In genomic region chr16:23229714-23230113, GRCh38 we compare ENCODE assay signal across 15 cellular contexts. TPM values are rescaled to one million over a fixed set of nuclear protein-coding genes. Genes with fewer than 3 reads are reported as not detected.
DNase-seq lines count a peak whose midpoint lies in the region; ATAC-seq, FAIRE-seq and TF ChIP-seq lines count a peak whose summit lies in the region.
"Had no signal": no experiment of that assay in that cellular context is flagged by ENCODE, and none has a peak within 500 bp of the region (broad histone marks: within the 10 kb centered on the region; RNA-seq: fewer than 3 reads in every experiment).

No MANE protein-coding gene starts in this region.

- intact Hi-C loops in PC-3 (cut with micrococcal nuclease) (loop anchor here (2.0 kb wide), 1 partner anchor 47 kb away; the partner anchor contains the start of gene SCNN1G), transverse colon (cut with DNase I; ENCODE audit: low total_unique reads) (no loop called here), spleen (cut with DNase I; ENCODE audit: low total_unique reads) (no loop called here), kidney (cut with DNase I) (no loop called here)

- peak overlapping the region; percentile 39 for H3K4me2 ChIP-seq in PC-3 (ENCODE audit: low read length)
- H3K4me2 ChIP-seq: BLaER1 had no signal

- TF ChIP-seq CTCF in HEK293 (tag by site-specific recombination; IDR thresholded peaks at IDR 0.05) (no peak), PC-3 (conservative IDR thresholded peaks at IDR 0.05; ENCODE audit: low read depth, low read length) (no peak), epithelial cell of esophagus (IDR thresholded peaks at IDR 0.05; ENCODE audit: insufficient read depth, low read depth, low read length, missing control alignments) (no peak), transverse colon (IDR thresholded peaks at IDR 0.05) (no peak), spleen (IDR thresholded peaks at IDR 0.05 in 8 of 11, conservative IDR thresholded peaks at IDR 0.05 in 3 of 11) (no peak), kidney (IDR thresholded peaks at IDR 0.05; ENCODE audit: borderline replicate concordance, extremely low read depth, insufficient read depth) (no peak)

- H3K27ac ChIP-seq in HEK293 (ENCODE audit: extremely low read depth, low read depth, low read length) (no peak overlapping the region), PC-3 (ENCODE audit: low read length) (peak overlapping the region; percentile 58), transverse colon (peak overlapping the region in 1 of 4 donors; percentile 21), spleen (no peak overlapping the region), kidney (ENCODE audit: low read depth in 2 of 2, low read length in 2 of 2) (no peak overlapping the region)
- H3K27ac ChIP-seq: BLaER1, GM23248 had no signal

- no peaks in the 10 kb centered on the region for H3K36me3 ChIP-seq in HEK293 (ENCODE audit: control insufficient read depth in 2 of 2, insufficient read depth in 1 of 2, low read length in 2 of 2)
- H3K36me3 ChIP-seq in PC-3 (ENCODE audit: low read depth, low read length), result no peaks in the 10 kb centered on the region
- no peaks in the 10 kb centered on the region for H3K36me3 ChIP-seq in transverse colon
- no peaks in the 10 kb centered on the region for H3K36me3 ChIP-seq in spleen
- no peaks in the 10 kb centered on the region for H3K36me3 ChIP-seq in kidney (ENCODE audit: control insufficient read depth in 1 of 2, insufficient read depth in 2 of 2, low read length in 2 of 2)
- H3K36me3 ChIP-seq: BLaER1 had no signal

- H3K9me3 ChIP-seq in HEK293 (ENCODE audit: control insufficient read depth, insufficient read depth, low read depth, low read length) (no peaks in the 10 kb centered on the region), PC-3 (ENCODE audit: low read length) (no peaks in the 10 kb centered on the region), transverse colon (no peaks in the 10 kb centered on the region), spleen (no peaks in the 10 kb centered on the region), kidney (ENCODE audit: control insufficient read depth in 1 of 2, low read length in 2 of 2) (no peaks in the 10 kb centered on the region)
- H3K9me3 ChIP-seq: BLaER1, Caco-2 had no signal

- no peaks in the 10 kb centered on the region for H3K9me2 ChIP-seq in PC-3 (replicated peaks; ENCODE audit: low read length)

- POLR2A ChIA-PET in HEK293 (lab: Yijun Ruan, JAX) (no interaction called here), PC-3 (lab: Charles Lee; ENCODE audit: unreplicated experiment) (no interaction called here)

- H4K20me1 ChIP-seq in PC-3 (ENCODE audit: low read length), result no peaks in the 10 kb centered on the region
- H4K20me1 ChIP-seq: BLaER1 had no signal

- H3K4me3 ChIP-seq in HEK293 (ENCODE audit: low read depth, low read length) (no peak overlapping the region), PC-3 (ENCODE audit: low read length) (no peak overlapping the region), epithelial cell of esophagus (ENCODE audit: low read length) (no peak overlapping the region), transverse colon (no peak overlapping the region), spleen (no peak overlapping the region), kidney (ENCODE audit: low read length in 2 of 2) (no peak overlapping the region)
- H3K4me3 ChIP-seq: BLaER1, GM12878, GM23248 had no signal

- CTCF ChIA-PET in HEK293 (lab: Yijun Ruan, JAX) (no interaction called here), PC-3 (lab: Charles Lee) (interaction anchor here (0.5 to 0.6 kb wide), 2 partner anchors 27 to 129 kb away, joined by 3 to 5 read pairs; no protein-coding TSS in a partner anchor)

- 20 to 63% methylated on average over 1 to 4 of the region's 4 CpGs for WGBS in transverse colon (ENCODE audit: low coverage in 1 of 2), 2 donors
- WGBS in spleen, 5 donors, result 82 to 96% (median 88%) methylated on average over 4 of the region's 4 CpGs

- H3K79me2 ChIP-seq in PC-3 (ENCODE audit: low read length), result no peaks in the 10 kb centered on the region

- BruUV-seq in PC-3 (replicated peaks; lab: Mats Ljungman, UMichigan), result no TSS peak

- no peaks in the 10 kb centered on the region for H3F3A ChIP-seq in PC-3 (ENCODE audit: low read length, unreplicated experiment)

- H3K4me1 ChIP-seq in HEK293 (ENCODE audit: control insufficient read depth, insufficient read depth, low read length) (peaks cover 6% of the 10 kb centered on the region; the same call in 1 of the 2 replicates), PC-3 (ENCODE audit: insufficient read depth, low read length) (peaks cover 34% of the 10 kb centered on the region), transverse colon (peaks cover 0 to 20% (median 4%) of the 10 kb centered on the region in 4 donors), spleen (no peaks in the 10 kb centered on the region), kidney (ENCODE audit: control insufficient read depth in 1 of 2, insufficient read depth in 1 of 2, low read depth in 1 of 2, low read length in 2 of 2) (no peaks in the 10 kb centered on the region)
- H3K4me1 ChIP-seq: BLaER1, Caco-2 had no signal

- in situ Hi-C loops in transverse colon (cut with MboI; ENCODE audit: low pct_ligation_motif_present in 1 of 4, low pct_unique_long_range_greater_than_20kb in 1 of 4, low sequenced_read_pairs in 3 of 4), result no loop called here

- no peak for TF ChIP-seq EP300 in transverse colon (IDR thresholded peaks at IDR 0.05; ENCODE audit: low read depth)

- H3K9ac ChIP-seq in PC-3 (ENCODE audit: low read length) (no peak overlapping the region), kidney (ENCODE audit: low read length in 2 of 2) (no peak overlapping the region)
- H3K9ac ChIP-seq: BLaER1, GM23248 had no signal

- no peak for TF ChIP-seq POLR2A in transverse colon (IDR thresholded peaks at IDR 0.05)
- no peak for TF ChIP-seq POLR2A in spleen (IDR thresholded peaks at IDR 0.05)

- H3K27me3 ChIP-seq in PC-3 (ENCODE audit: low read length) (no peaks in the 10 kb centered on the region), transverse colon (no peaks in the 10 kb centered on the region), spleen (replicated peaks in 1 of 7) (peaks cover 0 to 7% (median 0%) of the 10 kb centered on the region in 7 donors)
- H3K27me3 ChIP-seq: BLaER1 had no signal

- no peak overlapping the region for H2AFZ ChIP-seq in PC-3 (ENCODE audit: low read length)
- H2AFZ ChIP-seq: GM23248 had no signal

- FAIRE-seq in kidney (lab: Jason Lieb, UNC), result no peak
- FAIRE-seq: GM12878, GM18507 had no signal

- ATAC-seq in PC-3 (peak; percentile 88), HG02678 (IDR thresholded peaks at IDR 0.05; ENCODE audit: unreplicated experiment) (no peak)
- ATAC-seq: GM12878 had no signal

- DNase-seq in PC-3 (peak; percentile 85), epithelial cell of esophagus (ENCODE audit: low read depth) (peak; percentile 17), transverse colon (peak; percentile 70), spleen (no peak), kidney (no peak)
- DNase-seq: Caco-2; CD8-positive, alpha-beta memory T cell; DMS53; GM23248; H7 had no signal

TF ChIP-seq in HEK293, 187 proteins besides CTCF, POLR2A, EP300 and RAD21:
- TF ChIP-seq KLF1 (tag by site-specific recombination; IDR thresholded peaks at IDR 0.05), result peak; percentile 86; the same call in 1 of the 2 replicates
- TF ChIP-seq HOXD13 (CRISPR knock-in tag; IDR thresholded peaks at IDR 0.05; ENCODE audit: borderline replicate concordance), result no peak
- TF ChIP-seq ZBTB10 (tag by site-specific recombination; IDR thresholded peaks at IDR 0.05), result no peak

RNA-seq across cellular contexts. Expression of gene SCNN1G, which starts 47.2 kb away (rescaled TPM):
- total RNA-seq in PC-3 (2014; rRNA removed) (4.5 and 6.3 TPM in 2 replicates), transverse colon (10 to 100 TPM in 3 of 4 donors, 1 to 10 TPM in 1; 2.8 to 87.8 (median 66.2) TPM), spleen (not detected), kidney (11.5 TPM)
- polyA plus RNA-seq in spleen (under 1 TPM in 2 of 3 donors, not detected in 1; 0.03 TPM), kidney (ENCODE audit: insufficient read depth, low read depth, low replicate concordance) (72.6 TPM)
- total RNA-seq: Caco-2; CD8-positive, alpha-beta memory T cell; GM23248 had no signal
- polyA plus RNA-seq: CD8-positive, alpha-beta memory T cell; GM23248 had no signal

Comparison
In these comparisons a context has a peak if more than half of its experiments do, and no peak if none do; other contexts are left out.
1. DNase-seq: peak in PC-3 (single experiment), epithelial cell of esophagus (single experiment) and transverse colon (single experiment); none in spleen (single experiment) and kidney (single experiment).